1 cellular context compared by ENCODE assay signal in the genomic region with DNA sequence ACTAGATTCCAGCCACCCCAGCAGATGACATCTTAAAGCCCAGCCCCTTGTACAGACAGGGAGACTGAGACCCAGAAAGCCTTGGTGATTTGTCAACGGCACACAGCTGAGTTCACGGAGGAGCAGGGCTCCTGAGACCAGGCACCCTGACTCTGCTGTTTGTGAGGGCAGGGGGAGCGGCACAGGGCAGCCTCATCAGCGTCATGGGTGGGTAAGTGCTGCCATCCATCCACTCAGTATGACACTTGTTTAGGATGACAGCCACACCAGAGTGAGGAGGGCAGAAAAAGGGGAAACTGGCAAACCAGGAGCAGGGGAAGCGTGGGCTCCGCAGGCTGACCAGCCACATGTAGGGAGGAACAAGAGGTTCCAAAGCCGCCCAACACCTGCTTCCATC.
TF ChIP-seq lines count a peak whose summit lies in the region.

No MANE protein-coding gene starts in this region.

TF ChIP-seq in H1, 55 proteins besides CTCF, POLR2A, EP300 and RAD21:
- no peak for TF ChIP-seq EGR1 (IDR thresholded peaks at IDR 0.05; ENCODE audit: borderline replicate concordance, low read depth, low read length)
